In genomic region chr17:38702166-38702899, GRCh38 we compare ENCODE assay signal across 8 cellular contexts. TPM values are rescaled to one million over a fixed set of nuclear protein-coding genes. Genes with fewer than 3 reads are reported as not detected.
A peak's percentile ranks its signal among the peaks of the same experiment; 100 is the strongest.
DNase-seq lines count a peak whose midpoint lies in the region; ATAC-seq and TF ChIP-seq lines count a peak whose summit lies in the region.

No MANE protein-coding gene starts in this region.

- DNase-seq in GDM1 (lab: John Stamatoyannopoulos, UW): peak; percentile 80
- peak; percentile 74 for DNase-seq in NCI-H2171 (lab: John Stamatoyannopoulos, UW)
- peak; percentile 81 for DNase-seq in WTC11 (ENCODE audit: low spot score)
- DNase-seq in central memory CD4-positive, alpha-beta T cell: peak; percentile 79
- DNase-seq in islet precursor cell: peak; percentile 95
- DNase-seq in smooth muscle cell of the brain vasculature (ENCODE audit: low read depth, low spot score): peak; percentile 44

- ATAC-seq in HG02642 (IDR thresholded peaks at IDR 0.05; ENCODE audit: poor library complexity, unreplicated experiment) (peak; percentile 37), WTC11 (peak; percentile 31), HG02852 (IDR thresholded peaks at IDR 0.05; ENCODE audit: unreplicated experiment) (no peak)

- H3K36me3 Mint-ChIP-seq in WTC11: no peaks in the 10 kb centered on the region

- no peak for TF ChIP-seq CTCF in WTC11 (IDR thresholded peaks at IDR 0.05)

- H3K4me1 Mint-ChIP-seq in WTC11: peaks cover 48% of the 10 kb centered on the region

- H3K4me3 Mint-ChIP-seq in WTC11: peak overlapping the region; percentile 88

- no peak overlapping the region for H3K27ac Mint-ChIP-seq in WTC11

- POLR2A ChIA-PET in WTC11 (lab: Charles Lee): interaction anchor here (0.6 to 0.9 kb wide), 2 partner anchors 17 to 58 kb away, joined by 3 to 6 read pairs; no protein-coding TSS in a partner anchor

- H3K9me3 Mint-ChIP-seq in WTC11: no peaks in the 10 kb centered on the region

- CTCF ChIA-PET in WTC11 (lab: Charles Lee): interaction anchor here (0.6 to 1.6 kb wide), 6 partner anchors 26 to 193 kb away, joined by 3 to 9 read pairs (median 3); no protein-coding TSS in a partner anchor

- peaks cover 91% of the 10 kb centered on the region for H3K27me3 Mint-ChIP-seq in WTC11 (ENCODE audit: low read depth)

TF ChIP-seq in WTC11, 78 proteins besides CTCF, POLR2A, EP300 and RAD21 (continues in another document):
- no peak for TF ChIP-seq IRF2 (CRISPR knock-in tag; IDR thresholded peaks at IDR 0.05; ENCODE audit: borderline replicate concordance, low read depth)
- TF ChIP-seq ZNF263 (CRISPR knock-in tag; IDR thresholded peaks at IDR 0.05; ENCODE audit: low read depth): no peak
- TF ChIP-seq NFATC4 (CRISPR knock-in tag; IDR thresholded peaks at IDR 0.05): no peak
- no peak for TF ChIP-seq NR2C2 (CRISPR knock-in tag; IDR thresholded peaks at IDR 0.05)
- no peak for TF ChIP-seq IRF1 (CRISPR knock-in tag; IDR thresholded peaks at IDR 0.05)
- no peak for TF ChIP-seq MYBL2 (CRISPR knock-in tag; IDR thresholded peaks at IDR 0.05)
- no peak for TF ChIP-seq USF1 (CRISPR knock-in tag; IDR thresholded peaks at IDR 0.05)
- peak; percentile 50; the same call in 1 of the 2 replicates for TF ChIP-seq ZBTB43 (CRISPR knock-in tag; IDR thresholded peaks at IDR 0.05)
- peak; percentile 45 for TF ChIP-seq GABPB1 (CRISPR knock-in tag; IDR thresholded peaks at IDR 0.05)
- TF ChIP-seq AR (CRISPR knock-in tag; IDR thresholded peaks at IDR 0.05): no peak
- no peak for TF ChIP-seq TEAD1 (CRISPR knock-in tag; IDR thresholded peaks at IDR 0.05)
- TF ChIP-seq CDX4 (CRISPR knock-in tag; IDR thresholded peaks at IDR 0.05; ENCODE audit: borderline replicate concordance): no peak
- no peak for TF ChIP-seq SMAD3 (CRISPR knock-in tag; IDR thresholded peaks at IDR 0.05; ENCODE audit: borderline replicate concordance)
- no peak for TF ChIP-seq TP53 (CRISPR knock-in tag; IDR thresholded peaks at IDR 0.05)
- TF ChIP-seq ZNF671 (CRISPR knock-in tag; IDR thresholded peaks at IDR 0.05): no peak
- no peak for TF ChIP-seq USF2 (CRISPR knock-in tag; IDR thresholded peaks at IDR 0.05)
- TF ChIP-seq ATF3 (CRISPR knock-in tag; conservative IDR thresholded peaks at IDR 0.05): no peak
- TF ChIP-seq SP1 (CRISPR knock-in tag; conservative IDR thresholded peaks at IDR 0.05): peak; percentile 46
- TF ChIP-seq ZBTB21 (CRISPR knock-in tag; IDR thresholded peaks at IDR 0.05; ENCODE audit: borderline replicate concordance): no peak; the same call in 1 of the 2 replicates
- 0 out of 2 replicates have a peak, but pooled peaks have one; percentile 31 for TF ChIP-seq FOXP1 (CRISPR knock-in tag; IDR thresholded peaks at IDR 0.05; ENCODE audit: borderline replicate concordance)
- no peak for TF ChIP-seq EMX1 (CRISPR knock-in tag; IDR thresholded peaks at IDR 0.05)
- no peak for TF ChIP-seq JUN (CRISPR knock-in tag; IDR thresholded peaks at IDR 0.05)
- TF ChIP-seq JAZF1 (CRISPR knock-in tag; IDR thresholded peaks at IDR 0.05): no peak
- TF ChIP-seq ERG (CRISPR knock-in tag; IDR thresholded peaks at IDR 0.05): no peak
- no peak for TF ChIP-seq FOXP4 (CRISPR knock-in tag; IDR thresholded peaks at IDR 0.05)

RNA-seq across cellular contexts. Expression of gene MLLT6, which starts 2.7 kb away (rescaled TPM):
- total RNA-seq in WTC11 (2021): 34.4 to 48.0 TPM (median 36.6 TPM) in 3 replicates

RNA-seq across cellular contexts. Expression of gene EPOP, which starts 27.6 kb away (rescaled TPM):
- 8.7 to 12.3 TPM (median 9.0 TPM) in 3 replicates for total RNA-seq in WTC11 (2021)

RNA-seq across cellular contexts. Expression of gene CISD3, which starts 27.8 kb away (rescaled TPM):
- total RNA-seq in WTC11 (2021): 12.1 to 15.7 TPM (median 15.6 TPM) in 3 replicates

RNA-seq across cellular contexts. Expression of gene PCGF2, which starts 45.8 kb away (rescaled TPM):
- total RNA-seq in WTC11 (2021): 102 to 111 TPM (median 104 TPM) in 3 replicates

RNA-seq across cellular contexts. Expression of gene PSMB3, which starts 50.2 kb away (rescaled TPM):
- 266 to 273 TPM (median 266 TPM) in 3 replicates for total RNA-seq in WTC11 (2021)

Comparison
In these comparisons a context has a peak if more than half of its experiments do, and no peak if none do; other contexts are left out.
1. DNase-seq: peak in every context shown above with its lines; median percentile 95 in islet precursor cell; 81 in WTC11; 80 in GDM1; 79 in central memory CD4-positive, alpha-beta T cell; 74 in NCI-H2171; 44 in smooth muscle cell of the brain vasculature.